Comparison of ENCODE assay signal across 41 cellular contexts in the genomic region with DNA sequence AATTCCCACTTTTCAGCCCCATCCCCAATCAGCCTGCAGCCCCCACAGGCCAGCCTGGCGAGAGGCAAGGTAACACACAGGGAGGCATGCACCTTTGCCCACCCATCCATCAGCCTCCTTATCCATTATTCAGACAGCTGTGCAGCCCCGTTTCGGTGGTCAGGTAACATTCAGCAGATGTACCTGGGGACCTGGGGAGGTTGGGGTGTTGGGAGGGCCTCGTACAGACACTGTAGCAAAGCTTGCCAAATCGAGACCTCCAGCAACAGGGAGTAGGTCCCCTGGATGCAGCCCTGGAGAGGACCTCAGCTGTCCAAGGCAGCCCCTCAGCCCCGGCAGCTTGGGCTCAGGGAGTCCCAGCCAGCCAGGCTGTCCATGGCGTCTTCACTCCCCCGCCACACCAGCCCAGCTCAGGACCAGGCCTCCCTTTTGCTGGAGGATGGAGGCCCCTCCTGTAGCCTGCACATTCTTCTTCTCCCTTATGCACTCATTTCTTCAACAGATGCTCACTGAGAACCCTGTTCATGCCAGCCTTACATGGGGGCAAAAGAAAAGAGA. TPM values are rescaled to one million over a fixed set of nuclear protein-coding genes. Genes with fewer than 3 reads are reported as not detected.
"Had no signal": no experiment of that assay in that cellular context is flagged by ENCODE, and none has a peak within 500 bp of the region (broad histone marks: within the 10 kb centered on the region; RNA-seq: fewer than 3 reads in every experiment).

No MANE protein-coding gene starts in this region.

- ATAC-seq: activated CD4-positive, alpha-beta T cell treated with anti-CD3 and anti-CD28 coated beads for 36 hours; activated CD8-positive, alpha-beta memory T cell treated with anti-CD3 and anti-CD28 coated beads, Interleukin-2, amount 10 ng/mL, durations not matched to agents 7 days and 5 days; activated CD8-positive, alpha-beta T cell treated with anti-CD3 and anti-CD28 coated beads, Interleukin-2, amount 10 ng/mL, durations not matched to agents 7 days and 5 days; effector memory CD8-positive, alpha-beta T cell; gastroesophageal sphincter had no signal

- H3K27ac ChIP-seq: brain microvascular endothelial cell, epithelial cell of prostate, esophagus squamous epithelium, gastroesophageal sphincter had no signal

- H3K4me3 Mint-ChIP-seq: activated CD4-positive, alpha-beta memory T cell treated with anti-CD3 and anti-CD28 coated beads for 36 hours; activated CD4-positive, alpha-beta T cell treated with anti-CD3 and anti-CD28 coated beads for 36 hours; activated CD4-positive, alpha-beta T cell treated with anti-CD3 and anti-CD28 coated beads, Interleukin-2, amount 10 ng/mL, durations not matched to agents 24 days and 14 days; activated CD8-positive, alpha-beta memory T cell treated with anti-CD3 and anti-CD28 coated beads, Interleukin-2, amount 10 ng/mL, durations not matched to agents 7 days and 5 days; activated CD8-positive, alpha-beta T cell treated with anti-CD3 and anti-CD28 coated beads, Interleukin-2, amount 10 ng/mL, durations not matched to agents 7 days and 5 days; activated naive CD8-positive, alpha-beta T cell; activated T-helper 1 cell treated with anti-CD3 and anti-CD28 coated beads, Interleukin-12 subunit alpha, Interleukin-12 subunit beta, Interleukin-2, Interleukin-4 antibody, amounts not matched to agents 30 ng/mL and 10 ng/mL and 1 ng/mL, durations not matched to agents 14 hours and 24 hours and 36 hours; central memory CD8-positive, alpha-beta T cell; effector memory CD8-positive, alpha-beta T cell had no signal

- H3K4me3 ChIP-seq: esophagus squamous epithelium, gastroesophageal sphincter had no signal

- H3K36me3 ChIP-seq: brain microvascular endothelial cell, esophagus squamous epithelium, gastroesophageal sphincter had no signal

- FAIRE-seq: astrocyte, bronchial epithelial cell, endometrium, endothelial cell of umbilical vein had no signal

- DNase-seq: activated CD4-positive, alpha-beta memory T cell treated with anti-CD3 and anti-CD28 coated beads for 36 hours; activated CD4-positive, alpha-beta T cell treated with anti-CD3 and anti-CD28 coated beads for 36 hours; activated CD4-positive, alpha-beta T cell treated with anti-CD3 and anti-CD28 coated beads, Interleukin-2, amount 10 ng/mL, durations not matched to agents 24 days and 14 days; activated CD4-positive, CD25-positive, alpha-beta regulatory T cell; activated CD4-positive, CD25-positive, alpha-beta regulatory T cell treated with anti-CD3 and anti-CD28 coated beads, Interleukin-2, amount 50 U/mL, for 72 hours; activated CD8-positive, alpha-beta memory T cell treated with anti-CD3 and anti-CD28 coated beads, Interleukin-2, amount 10 ng/mL, durations not matched to agents 7 days and 5 days; activated CD8-positive, alpha-beta memory T cell treated with anti-CD3 and anti-CD28 coated beads, Interleukin-2, amount 50 U/mL, for 4 hours; activated CD8-positive, alpha-beta T cell treated with anti-CD3 and anti-CD28 coated beads, Interleukin-2, amount 10 ng/mL, durations not matched to agents 7 days and 5 days; activated gamma-delta T cell treated with Interleukin-2 at 50 U/mL for 16 hours; activated naive CD4-positive, alpha-beta T cell treated with anti-CD3 and anti-CD28 coated beads, Interleukin-2, amount 50 U/mL, for 16 hours; activated naive CD4-positive, alpha-beta T cell treated with Interleukin-2 at 50 U/mL for 16 hours; activated T-cell treated with anti-CD3 and anti-CD28 coated beads, Interleukin-2, amount 50 U/mL, for 1 hour; activated T-cell treated with anti-CD3 and anti-CD28 coated beads, Interleukin-2, amount 50 U/mL, for 48 hours; amniotic stem cell; anterior cingulate cortex; brain microvascular endothelial cell; cortex of kidney; dermis blood vessel endothelial cell; effector CD4-positive, alpha-beta T cell; effector memory CD8-positive, alpha-beta T cell; esophagus squamous epithelium; foreskin melanocyte; T-helper 2 cell had no signal

- H3K27ac Mint-ChIP-seq: activated CD4-positive, alpha-beta memory T cell treated with anti-CD3 and anti-CD28 coated beads for 36 hours; activated CD4-positive, alpha-beta T cell treated with anti-CD3 and anti-CD28 coated beads for 36 hours; activated CD4-positive, alpha-beta T cell treated with anti-CD3 and anti-CD28 coated beads, Interleukin-2, amount 10 ng/mL, durations not matched to agents 24 days and 14 days; activated CD8-positive, alpha-beta memory T cell treated with anti-CD3 and anti-CD28 coated beads, Interleukin-2, amount 10 ng/mL, durations not matched to agents 7 days and 5 days; activated CD8-positive, alpha-beta T cell treated with anti-CD3 and anti-CD28 coated beads, Interleukin-2, amount 10 ng/mL, durations not matched to agents 7 days and 5 days; activated naive CD8-positive, alpha-beta T cell; activated T-helper 1 cell treated with anti-CD3 and anti-CD28 coated beads, Interleukin-12 subunit alpha, Interleukin-12 subunit beta, Interleukin-2, Interleukin-4 antibody, amounts not matched to agents 30 ng/mL and 10 ng/mL and 1 ng/mL, durations not matched to agents 14 hours and 24 hours and 36 hours; activated T-helper 2 cell treated with anti-CD3 and anti-CD28 coated beads, Interferon-gamma antibody, Interleukin-2, Interleukin-4, amounts not matched to agents 10 μg/mL and 5 μg/mL and 100 μg/mL, durations not matched to agents 14 hours and 24 hours and 36 hours; effector memory CD8-positive, alpha-beta T cell had no signal

- H3K9me3 Mint-ChIP-seq: activated CD4-positive, alpha-beta memory T cell treated with anti-CD3 and anti-CD28 coated beads for 36 hours; activated CD4-positive, alpha-beta T cell treated with anti-CD3 and anti-CD28 coated beads, Interleukin-2, amount 10 ng/mL, durations not matched to agents 24 days and 14 days; activated T-helper 1 cell treated with anti-CD3 and anti-CD28 coated beads, Interleukin-12 subunit alpha, Interleukin-12 subunit beta, Interleukin-2, Interleukin-4 antibody, amounts not matched to agents 30 ng/mL and 10 ng/mL and 1 ng/mL, durations not matched to agents 14 hours and 24 hours and 36 hours; activated T-helper 2 cell treated with anti-CD3 and anti-CD28 coated beads, Interferon-gamma antibody, Interleukin-2, Interleukin-4, amounts not matched to agents 10 μg/mL and 5 μg/mL and 100 μg/mL, durations not matched to agents 14 hours and 24 hours and 36 hours; central memory CD8-positive, alpha-beta T cell; effector memory CD8-positive, alpha-beta T cell had no signal

- H3K9me3 ChIP-seq: esophagus squamous epithelium, gastroesophageal sphincter had no signal

- H3K4me1 ChIP-seq: esophagus squamous epithelium, gastroesophageal sphincter had no signal

- H3K36me3 Mint-ChIP-seq: activated CD4-positive, alpha-beta memory T cell treated with anti-CD3 and anti-CD28 coated beads for 36 hours; activated CD8-positive, alpha-beta memory T cell treated with anti-CD3 and anti-CD28 coated beads, Interleukin-2, amount 10 ng/mL, durations not matched to agents 7 days and 5 days; activated naive CD8-positive, alpha-beta T cell had no signal

- H3K4me1 Mint-ChIP-seq: activated CD4-positive, alpha-beta T cell treated with anti-CD3 and anti-CD28 coated beads for 36 hours; activated CD8-positive, alpha-beta memory T cell treated with anti-CD3 and anti-CD28 coated beads, Interleukin-2, amount 10 ng/mL, durations not matched to agents 7 days and 5 days had no signal

RNA-seq across cellular contexts. Expression of a gene that starts 8.5 kb away (rescaled TPM):
- total RNA-seq: activated CD4-positive, alpha-beta memory T cell treated with anti-CD3 and anti-CD28 coated beads for 36 hours; activated CD4-positive, alpha-beta T cell treated with anti-CD3 and anti-CD28 coated beads for 36 hours; activated CD8-positive, alpha-beta memory T cell treated with anti-CD3 and anti-CD28 coated beads for 36 hours; activated CD8-positive, alpha-beta memory T cell treated with anti-CD3 and anti-CD28 coated beads, Interleukin-2, amount 10 ng/mL, durations not matched to agents 7 days and 5 days; activated CD8-positive, alpha-beta T cell treated with anti-CD3 and anti-CD28 coated beads, Interleukin-2, amount 10 ng/mL, durations not matched to agents 7 days and 5 days; activated T-helper 1 cell treated with anti-CD3 and anti-CD28 coated beads, Interleukin-12 subunit alpha, Interleukin-12 subunit beta, Interleukin-2, Interleukin-4 antibody, amounts not matched to agents 30 ng/mL and 10 ng/mL and 1 ng/mL, durations not matched to agents 14 hours and 24 hours and 36 hours; activated T-helper 2 cell treated with anti-CD3 and anti-CD28 coated beads, Interferon-gamma antibody, Interleukin-2, Interleukin-4, amounts not matched to agents 10 μg/mL and 5 μg/mL and 100 μg/mL, durations not matched to agents 14 hours and 24 hours and 36 hours; astrocyte; bronchial epithelial cell; cardiac septum; cerebellum; dermis blood vessel endothelial cell; endothelial cell of umbilical vein; esophagus squamous epithelium; fibroblast of lung; fibroblast of villous mesenchyme; gastroesophageal sphincter; glomerular endothelial cell; T-helper 1 cell treated with Interleukin-12 subunit alpha and Interleukin-12 subunit beta and Interleukin-4 antibody, amounts not matched to agents 30 ng/mL and 1 ng/mL, for 36 hours had no signal
- polyA plus RNA-seq: adipose tissue, endothelial cell of umbilical vein had no signal
